In the genomic region with DNA sequence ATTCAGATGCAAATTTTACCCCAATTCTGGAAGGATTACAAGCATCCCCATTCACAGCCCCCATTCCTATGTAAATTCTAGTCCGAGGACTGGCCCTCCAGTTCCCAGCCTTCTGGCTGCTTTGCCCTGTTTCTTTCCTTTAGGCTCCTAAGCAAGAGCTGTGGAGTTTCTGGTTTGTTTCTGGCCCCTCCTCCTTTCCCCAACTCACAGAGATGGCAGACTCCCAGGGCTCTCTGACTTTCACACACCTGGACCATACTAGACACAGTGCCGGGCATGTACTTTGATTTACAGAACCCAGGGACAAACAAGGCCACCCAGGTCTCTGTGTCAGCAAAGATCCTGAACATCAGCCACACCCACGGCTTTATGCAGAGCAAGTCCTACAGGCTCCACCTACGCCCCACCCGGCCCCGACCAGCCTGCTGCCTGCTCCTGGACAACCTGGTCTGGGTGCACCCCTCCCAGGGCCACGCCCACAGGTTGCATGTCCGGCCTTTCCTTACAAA, we compare ENCODE assay signal across 9 cellular contexts.
DNase-seq lines count a peak whose midpoint lies in the region; ATAC-seq and TF ChIP-seq lines count a peak whose summit lies in the region.
"Had no signal": no experiment of that assay in that cellular context is flagged by ENCODE, and none has a peak within 500 bp of the region (broad histone marks: within the 10 kb centered on the region; RNA-seq: fewer than 3 reads in every experiment).

No MANE protein-coding gene starts in this region.

- H3K9me3 Mint-ChIP-seq in T-helper 1 cell treated with Interleukin-12 subunit alpha and Interleukin-12 subunit beta and Interleukin-4 antibody, amounts not matched to agents 30 μg/mL and 1 μg/mL, for 36 hours = no peaks in the 10 kb centered on the region
- H3K9me3 Mint-ChIP-seq in T-cell (no peaks in the 10 kb centered on the region), glutamatergic neuron (ENCODE audit: unreplicated experiment) (peaks cover 9% of the 10 kb centered on the region)
- no peaks in the 10 kb centered on the region for H3K9me3 Mint-ChIP-seq in stimulated activated naive B cell treated with anti-CD40 and anti-IgM and Interleukin-4, amounts not matched to agents 10 μg/mL and 1 μg/mL and 100 μg/mL, for 72 hours

- TF ChIP-seq CTCF in glutamatergic neuron (IDR thresholded peaks at IDR 0.05; ENCODE audit: partially characterized antibody, unreplicated experiment) = no peak

- no peaks in the 10 kb centered on the region for H3K27me3 Mint-ChIP-seq in T-helper 1 cell treated with Interleukin-12 subunit alpha and Interleukin-12 subunit beta and Interleukin-4 antibody, amounts not matched to agents 30 μg/mL and 1 μg/mL, for 36 hours (ENCODE audit: low read depth)
- H3K27me3 Mint-ChIP-seq in T-cell (no peaks in the 10 kb centered on the region), glutamatergic neuron (ENCODE audit: unreplicated experiment) (peaks cover 9% of the 10 kb centered on the region)
- no peaks in the 10 kb centered on the region for H3K27me3 Mint-ChIP-seq in stimulated activated naive B cell treated with anti-CD40 and anti-IgM and Interleukin-4, amounts not matched to agents 10 μg/mL and 1 μg/mL and 100 μg/mL, for 72 hours

- H3K4me3 Mint-ChIP-seq in T-helper 1 cell treated with Interleukin-12 subunit alpha and Interleukin-12 subunit beta and Interleukin-4 antibody, amounts not matched to agents 30 μg/mL and 1 μg/mL, for 36 hours = no peak overlapping the region
- H3K4me3 Mint-ChIP-seq in T-cell = peak overlapping the region in 2 of 3 donors; percentile 47 to 69
- no peak overlapping the region for H3K4me3 Mint-ChIP-seq in glutamatergic neuron (ENCODE audit: unreplicated experiment)
- H3K4me3 Mint-ChIP-seq in stimulated activated naive B cell treated with anti-CD40 and anti-IgM and Interleukin-4, amounts not matched to agents 10 μg/mL and 1 μg/mL and 100 μg/mL, for 72 hours = no peak overlapping the region

- DNase-seq in T-helper 1 cell (no peak), T-cell (no peak), glutamatergic neuron (no peak), activated gamma-delta T cell treated with Interleukin-2 at 50 U/mL for 16 hours (no peak), EL (no peak)
- DNase-seq in stimulated activated naive B cell treated with anti-CD40 and anti-IgM and Interleukin-4, amounts not matched to agents 10 μg/mL and 1 μg/mL and 100 μg/mL, for 72 hours = no peak
- DNase-seq: dermis blood vessel endothelial cell had no signal

- peaks cover 49% of the 10 kb centered on the region for H3K4me1 Mint-ChIP-seq in T-helper 1 cell treated with Interleukin-12 subunit alpha and Interleukin-12 subunit beta and Interleukin-4 antibody, amounts not matched to agents 30 μg/mL and 1 μg/mL, for 36 hours (ENCODE audit: low read depth)
- H3K4me1 Mint-ChIP-seq in T-cell (peaks cover 92 to 98% (median 93%) of the 10 kb centered on the region in 3 donors), glutamatergic neuron (ENCODE audit: low read depth, unreplicated experiment) (peaks cover 40% of the 10 kb centered on the region)
- peaks cover 60 to 93% of the 10 kb centered on the region in 2 donors for H3K4me1 Mint-ChIP-seq in stimulated activated naive B cell treated with anti-CD40 and anti-IgM and Interleukin-4, amounts not matched to agents 10 μg/mL and 1 μg/mL and 100 μg/mL, for 72 hours

- peaks cover 12% of the 10 kb centered on the region for H3K36me3 Mint-ChIP-seq in T-helper 1 cell treated with Interleukin-12 subunit alpha and Interleukin-12 subunit beta and Interleukin-4 antibody, amounts not matched to agents 30 μg/mL and 1 μg/mL, for 36 hours (ENCODE audit: low read depth)
- H3K36me3 Mint-ChIP-seq in T-cell = peaks cover 11% of the 10 kb centered on the region
- no peaks in the 10 kb centered on the region for H3K36me3 Mint-ChIP-seq in glutamatergic neuron (ENCODE audit: unreplicated experiment)
- H3K36me3 Mint-ChIP-seq in stimulated activated naive B cell treated with anti-CD40 and anti-IgM and Interleukin-4, amounts not matched to agents 10 μg/mL and 1 μg/mL and 100 μg/mL, for 72 hours = peaks cover 15 to 36% of the 10 kb centered on the region in 2 donors

- ATAC-seq in T-cell (replicated peaks in 1 of 4) (no peak), HG02642 (IDR thresholded peaks at IDR 0.05; ENCODE audit: poor library complexity, unreplicated experiment) (no peak)
- ATAC-seq in stimulated activated naive B cell treated with anti-CD40 and anti-IgM and Interleukin-4, amounts not matched to agents 10 μg/mL and 1 μg/mL and 100 μg/mL, for 72 hours (replicated peaks) = no peak

- CTCF ChIA-PET in T-cell (lab: Charles Lee) = interaction anchor here in 1 of 2 donors (1.2 kb wide), 1 partner anchor 113 kb away, joined by 3 read pairs; no protein-coding TSS in a partner anchor

- H3K27ac Mint-ChIP-seq in T-helper 1 cell treated with Interleukin-12 subunit alpha and Interleukin-12 subunit beta and Interleukin-4 antibody, amounts not matched to agents 30 μg/mL and 1 μg/mL, for 36 hours = peak overlapping the region; percentile 49
- peak overlapping the region; percentile 92 to 95 for H3K27ac Mint-ChIP-seq in T-cell
- peak overlapping the region; percentile 62 for H3K27ac Mint-ChIP-seq in glutamatergic neuron (ENCODE audit: unreplicated experiment)
- H3K27ac Mint-ChIP-seq in stimulated activated naive B cell treated with anti-CD40 and anti-IgM and Interleukin-4, amounts not matched to agents 10 μg/mL and 1 μg/mL and 100 μg/mL, for 72 hours = peak overlapping the region; percentile 15

- POLR2A ChIA-PET in T-cell (lab: Charles Lee) = interaction anchor here (0.6 to 1.1 kb wide), 2 partner anchors 9 to 55 kb away, joined by 3 read pairs; no protein-coding TSS in a partner anchor

Comparison
In these comparisons a context has a peak if more than half of its experiments do, and no peak if none do; other contexts are left out.
1. H3K27ac Mint-ChIP-seq: peak in every context shown above with its lines; median percentile 94 in T-cell; 62 in glutamatergic neuron; 49 in T-helper 1 cell treated with Interleukin-12 subunit alpha and Interleukin-12 subunit beta and Interleukin-4 antibody, amounts not matched to agents 30 μg/mL and 1 μg/mL, for 36 hours; 15 in stimulated activated naive B cell treated with anti-CD40 and anti-IgM and Interleukin-4, amounts not matched to agents 10 μg/mL and 1 μg/mL and 100 μg/mL, for 72 hours.
2. H3K4me3 Mint-ChIP-seq: peak in T-cell (2 of 3); none in T-helper 1 cell treated with Interleukin-12 subunit alpha and Interleukin-12 subunit beta and Interleukin-4 antibody, amounts not matched to agents 30 μg/mL and 1 μg/mL, for 36 hours (single experiment), glutamatergic neuron (single experiment) and stimulated activated naive B cell treated with anti-CD40 and anti-IgM and Interleukin-4, amounts not matched to agents 10 μg/mL and 1 μg/mL and 100 μg/mL, for 72 hours (0 of 2).